In the genomic region with DNA sequence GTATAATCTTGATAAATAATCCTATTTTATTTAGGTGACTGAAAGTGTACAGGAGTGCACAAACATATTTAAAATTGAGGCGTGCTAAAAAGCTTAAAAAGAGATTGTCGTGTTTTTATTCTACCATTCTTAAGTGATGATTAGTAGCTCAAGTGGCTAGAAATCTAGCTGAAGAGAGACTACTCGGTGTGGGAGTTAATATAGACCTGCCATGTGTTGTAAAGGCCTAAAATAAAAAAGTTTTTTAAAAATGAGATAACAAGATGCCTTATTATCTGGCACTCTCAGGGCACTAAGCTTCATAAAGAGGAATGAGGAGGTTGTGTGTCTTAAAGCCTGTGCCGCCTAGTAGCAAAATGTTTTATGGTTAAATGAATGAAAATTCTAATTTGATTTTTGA, we compare ENCODE assay signal across 1 cellular context.
TF ChIP-seq lines count a peak whose summit lies in the region.

No MANE protein-coding gene starts in this region.

TF ChIP-seq in H1, 55 proteins besides CTCF, POLR2A, EP300 and RAD21:
- TF ChIP-seq BCL11A (IDR thresholded peaks at IDR 0.05; ENCODE audit: low read depth in 2 of 2, low read length in 2 of 2) (no peak), CTBP2 (IDR thresholded peaks at IDR 0.05; ENCODE audit: borderline replicate concordance, insufficient read depth, insufficient read length, low read length) (no peak), KDM5A (IDR thresholded peaks at IDR 0.05; ENCODE audit: low read length) (no peak), TAF7 (optimal IDR thresholded peaks at IDR 0.05; ENCODE audit: borderline replicate concordance, low read depth, low read length) (no peak), SIN3A (conservative IDR thresholded peaks at IDR 0.05 in 1 of 2, IDR thresholded peaks at IDR 0.05 in 1 of 2; ENCODE audit: low read depth in 1 of 2, low read length in 2 of 2) (no peak), KDM4A (IDR thresholded peaks at IDR 0.05; ENCODE audit: low read depth, low read length, severe bottlenecking) (no peak)
